Comparison of ENCODE assay signal across 1 cellular context in the genomic region with DNA sequence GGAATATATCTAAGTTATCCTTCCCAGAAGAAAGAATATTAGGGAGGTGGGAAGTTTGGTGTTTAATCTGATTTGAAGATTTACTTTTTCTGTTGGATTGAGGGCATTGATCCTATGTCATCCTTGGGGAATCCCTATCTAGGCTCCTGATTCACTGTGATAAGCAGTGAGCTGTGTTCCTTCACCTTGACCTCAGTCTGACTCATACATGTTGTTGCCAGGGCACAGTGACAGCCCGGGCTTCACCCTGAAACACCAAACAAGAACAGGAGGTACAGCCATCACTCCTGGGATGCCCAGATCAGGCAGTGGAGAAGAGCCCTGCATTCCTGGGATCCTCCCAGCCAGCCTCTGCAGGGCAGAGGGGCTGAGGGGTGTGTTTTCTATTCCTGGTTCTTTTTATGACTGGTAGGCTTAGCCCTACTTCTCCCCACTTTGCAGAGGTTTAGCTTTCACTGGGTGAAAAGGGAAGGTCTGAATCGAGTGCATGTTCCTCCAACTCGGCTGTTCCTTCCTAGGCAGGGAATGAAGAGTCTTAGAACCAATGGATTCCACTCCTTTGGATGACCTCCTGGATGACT.
TF ChIP-seq lines count a peak whose summit lies in the region.

No MANE protein-coding gene starts in this region.

TF ChIP-seq in HepG2, 621 proteins besides CTCF, POLR2A, EP300 and RAD21:
- TF ChIP-seq HOXA9 (CRISPR knock-in tag; IDR thresholded peaks at IDR 0.05; ENCODE audit: borderline replicate concordance) (no peak), SMAD3 (CRISPR knock-in tag; IDR thresholded peaks at IDR 0.05) (no peak), GABPB1 (CRISPR knock-in tag; IDR thresholded peaks at IDR 0.05) (no peak), FOSL2 (CRISPR knock-in tag; IDR thresholded peaks at IDR 0.05) (peak; percentile 36; the same call in 1 of the 2 replicates), KDM1A (CRISPR knock-in tag; IDR thresholded peaks at IDR 0.05) (no peak)
- TF ChIP-seq, protein P1, sequence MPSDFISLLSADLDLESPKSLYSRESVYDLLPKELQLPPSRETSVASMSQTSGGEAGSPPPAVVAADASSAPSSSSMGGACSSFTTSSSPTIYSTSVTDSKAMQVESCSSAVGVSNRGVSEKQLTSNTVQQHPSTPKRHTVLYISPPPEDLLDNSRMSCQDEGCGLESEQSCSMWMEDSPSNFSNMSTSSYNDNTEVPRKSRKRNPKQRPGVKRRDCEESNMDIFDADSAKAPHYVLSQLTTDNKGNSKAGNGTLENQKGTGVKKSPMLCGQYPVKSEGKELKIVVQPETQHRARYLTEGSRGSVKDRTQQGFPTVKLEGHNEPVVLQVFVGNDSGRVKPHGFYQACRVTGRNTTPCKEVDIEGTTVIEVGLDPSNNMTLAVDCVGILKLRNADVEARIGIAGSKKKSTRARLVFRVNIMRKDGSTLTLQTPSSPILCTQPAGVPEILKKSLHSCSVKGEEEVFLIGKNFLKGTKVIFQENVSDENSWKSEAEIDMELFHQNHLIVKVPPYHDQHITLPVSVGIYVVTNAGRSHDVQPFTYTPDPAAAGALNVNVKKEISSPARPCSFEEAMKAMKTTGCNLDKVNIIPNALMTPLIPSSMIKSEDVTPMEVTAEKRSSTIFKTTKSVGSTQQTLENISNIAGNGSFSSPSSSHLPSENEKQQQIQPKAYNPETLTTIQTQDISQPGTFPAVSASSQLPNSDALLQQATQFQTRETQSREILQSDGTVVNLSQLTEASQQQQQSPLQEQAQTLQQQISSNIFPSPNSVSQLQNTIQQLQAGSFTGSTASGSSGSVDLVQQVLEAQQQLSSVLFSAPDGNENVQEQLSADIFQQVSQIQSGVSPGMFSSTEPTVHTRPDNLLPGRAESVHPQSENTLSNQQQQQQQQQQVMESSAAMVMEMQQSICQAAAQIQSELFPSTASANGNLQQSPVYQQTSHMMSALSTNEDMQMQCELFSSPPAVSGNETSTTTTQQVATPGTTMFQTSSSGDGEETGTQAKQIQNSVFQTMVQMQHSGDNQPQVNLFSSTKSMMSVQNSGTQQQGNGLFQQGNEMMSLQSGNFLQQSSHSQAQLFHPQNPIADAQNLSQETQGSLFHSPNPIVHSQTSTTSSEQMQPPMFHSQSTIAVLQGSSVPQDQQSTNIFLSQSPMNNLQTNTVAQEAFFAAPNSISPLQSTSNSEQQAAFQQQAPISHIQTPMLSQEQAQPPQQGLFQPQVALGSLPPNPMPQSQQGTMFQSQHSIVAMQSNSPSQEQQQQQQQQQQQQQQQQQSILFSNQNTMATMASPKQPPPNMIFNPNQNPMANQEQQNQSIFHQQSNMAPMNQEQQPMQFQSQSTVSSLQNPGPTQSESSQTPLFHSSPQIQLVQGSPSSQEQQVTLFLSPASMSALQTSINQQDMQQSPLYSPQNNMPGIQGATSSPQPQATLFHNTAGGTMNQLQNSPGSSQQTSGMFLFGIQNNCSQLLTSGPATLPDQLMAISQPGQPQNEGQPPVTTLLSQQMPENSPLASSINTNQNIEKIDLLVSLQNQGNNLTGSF (CRISPR knock-in tag; IDR thresholded peaks at IDR 0.05) = no peak
